In the genomic region with DNA sequence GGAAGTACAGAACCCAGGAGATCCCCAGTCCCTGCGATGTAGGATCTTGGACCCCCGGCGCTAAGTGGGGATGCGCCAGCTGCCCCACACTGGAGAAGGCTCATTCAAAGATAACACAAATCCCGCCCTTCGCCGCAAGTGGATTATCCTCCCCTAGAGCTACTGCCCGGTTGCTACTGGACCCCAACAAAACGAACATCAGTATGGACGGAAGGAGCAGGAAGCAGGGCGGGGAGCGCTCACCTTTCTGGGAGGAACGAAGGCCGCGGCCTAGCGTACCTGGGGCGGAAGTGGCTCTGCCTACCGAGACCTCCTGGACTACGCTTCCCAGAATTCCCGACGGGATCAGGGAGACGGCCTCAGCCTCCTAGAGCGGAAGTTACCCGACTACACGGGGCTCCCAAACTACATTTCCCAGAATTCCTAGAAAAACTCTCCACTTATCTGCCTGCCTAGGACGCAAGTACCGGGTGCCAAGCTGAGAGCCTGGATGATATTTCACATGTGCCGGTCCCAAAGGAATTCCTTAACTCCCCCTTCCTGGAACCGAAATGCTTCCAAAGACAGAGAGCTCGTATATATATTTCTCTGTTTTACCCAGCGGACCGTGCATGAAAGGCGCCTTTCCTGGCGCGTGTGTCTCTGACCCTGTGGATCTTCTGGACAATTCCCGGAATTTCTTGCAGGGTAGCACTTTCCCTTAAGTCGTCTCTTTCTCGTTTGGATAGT, we compare ENCODE assay signal across 8 cellular contexts. TPM values are rescaled to one million over a fixed set of nuclear protein-coding genes. Genes with fewer than 3 reads are reported as not detected.
DNase-seq lines count a peak whose midpoint lies in the region; ATAC-seq and TF ChIP-seq lines count a peak whose summit lies in the region.

A gene (minus strand): TSS at position 298 of the 729 bp plus-strand sequence. CDS start 16,141 bp downstream, outside the sequence.

- peaks cover 6% of the 10 kb centered on the region for H3K36me3 Mint-ChIP-seq in activated naive CD4-positive, alpha-beta T cell treated with anti-CD3 and anti-CD28 coated beads for 36 hours (ENCODE audit: low read depth)
- peaks cover 22 to 23% of the 10 kb centered on the region in 2 donors for H3K36me3 Mint-ChIP-seq in activated naive CD4-positive, alpha-beta T cell treated with anti-CD3 and anti-CD28 coated beads, Interleukin-2, amount 50 U/mL, for 72 hours

- no peaks in the 10 kb centered on the region for H3K27me3 ChIP-seq in heart left ventricle
- no peaks in the 10 kb centered on the region for H3K27me3 ChIP-seq in neutrophil

- TF ChIP-seq CTCF in heart left ventricle (IDR thresholded peaks at IDR 0.05) (no peak), neutrophil (IDR thresholded peaks at IDR 0.05) (no peak)

- no peaks in the 10 kb centered on the region for H3K36me3 ChIP-seq in heart left ventricle
- H3K36me3 ChIP-seq in neutrophil, result no peaks in the 10 kb centered on the region

- H3K27ac ChIP-seq in heart left ventricle, result peak within 1 kb of the TSS in 9 of 12 donors; percentile 37 to 76 (median 63)
- no peak within 1 kb of the TSS for H3K27ac ChIP-seq in neutrophil

- H3K4me1 ChIP-seq in heart left ventricle (peaks cover 0 to 15% (median 7%) of the 10 kb centered on the region in 12 donors), neutrophil (ENCODE audit: control insufficient read depth in 1 of 2, insufficient read depth in 1 of 2, low read depth in 1 of 2, low read length in 1 of 2) (peaks cover 6 to 11% of the 10 kb centered on the region in 2 experiments)

- no peak for ATAC-seq in activated naive CD4-positive, alpha-beta T cell treated with anti-CD3 and anti-CD28 coated beads, Interleukin-2, amount 50 U/mL, for 72 hours
- ATAC-seq in heart left ventricle (peak; percentile 100), HG03521 (IDR thresholded peaks at IDR 0.05; ENCODE audit: unreplicated experiment) (no peak)

- H3K27me3 Mint-ChIP-seq in activated naive CD4-positive, alpha-beta T cell treated with anti-CD3 and anti-CD28 coated beads for 36 hours (ENCODE audit: low read depth), result peaks cover 8% of the 10 kb centered on the region

- intact Hi-C loops in activated naive CD4-positive, alpha-beta T cell treated with anti-CD3 and anti-CD28 coated beads for 36 hours (cut with micrococcal nuclease), result no loop called here
- intact Hi-C loops in heart left ventricle (cut with DNase I), result loop anchor here in 5 of 10 donors (1.0 to 10.0 kb wide), 4 partner anchors 45 to 52 kb away; a partner anchor contains a TSS

- CTCF ChIA-PET in activated naive CD4-positive, alpha-beta T cell treated with anti-CD3 and anti-CD28 coated beads for 36 hours (lab: Charles Lee), result no interaction called here

- H3K4me3 ChIP-seq in heart left ventricle (peak within 1 kb of the TSS; percentile 41 to 97 (median 69)), neutrophil (ENCODE audit: low read depth in 1 of 2, low read length in 1 of 2) (peak within 1 kb of the TSS; percentile 32 to 41)

- peak within 1 kb of the TSS; percentile 28 for H3K4me3 Mint-ChIP-seq in activated naive CD4-positive, alpha-beta T cell treated with anti-CD3 and anti-CD28 coated beads for 36 hours

- H3K27ac Mint-ChIP-seq in activated naive CD4-positive, alpha-beta T cell treated with anti-CD3 and anti-CD28 coated beads for 36 hours, result no peak within 1 kb of the TSS
- H3K27ac Mint-ChIP-seq in activated naive CD4-positive, alpha-beta T cell treated with anti-CD3 and anti-CD28 coated beads, Interleukin-2, amount 50 U/mL, for 72 hours, result no peak within 1 kb of the TSS

- H3K9me3 ChIP-seq in heart left ventricle, result peaks cover 0 to 29% (median 12%) of the 10 kb centered on the region in 12 donors
- no peaks in the 10 kb centered on the region for H3K9me3 ChIP-seq in neutrophil

- DNase-seq in activated naive CD4-positive, alpha-beta T cell treated with anti-CD3 and anti-CD28 coated beads for 36 hours, result peak; percentile 41
- DNase-seq in activated naive CD4-positive, alpha-beta T cell treated with anti-CD3 and anti-CD28 coated beads, Interleukin-2, amount 50 U/mL, for 72 hours (ENCODE audit: low spot score in 2 of 2), result no peak
- DNase-seq in NCI-H345 (lab: John Stamatoyannopoulos, UW) (peak; percentile 95), amygdala (lab: John Stamatoyannopoulos, UW) (peak; percentile 27 to 95 (median 86)), heart left ventricle (peak; percentile 86 to 92 (median 91))
- DNase-seq in stimulated activated naive CD4-positive, alpha-beta T cell (lab: John Stamatoyannopoulos, UW), result no peak

- TF ChIP-seq POLR2A in heart left ventricle (IDR thresholded peaks at IDR 0.05), result peak in 1 of 2 donors; percentile 40

- H3K9me3 Mint-ChIP-seq in activated naive CD4-positive, alpha-beta T cell treated with anti-CD3 and anti-CD28 coated beads for 36 hours, result peaks cover 37% of the 10 kb centered on the region
- peaks cover 28 to 31% of the 10 kb centered on the region in 2 donors for H3K9me3 Mint-ChIP-seq in activated naive CD4-positive, alpha-beta T cell treated with anti-CD3 and anti-CD28 coated beads, Interleukin-2, amount 50 U/mL, for 72 hours

- WGBS in heart left ventricle, 4 donors, result 0 to 1% (median 1%) methylated on average over 24 to 38 of the region's 38 CpGs

- peaks cover 7% of the 10 kb centered on the region for H3K4me1 Mint-ChIP-seq in activated naive CD4-positive, alpha-beta T cell treated with anti-CD3 and anti-CD28 coated beads for 36 hours (ENCODE audit: low read depth)

RNA-seq across cellular contexts. Expression of the gene that starts here (rescaled TPM):
- total RNA-seq in activated naive CD4-positive, alpha-beta T cell treated with anti-CD3 and anti-CD28 coated beads for 36 hours, result under 1 TPM; 0.05 to 0.17 TPM
- not detected for total RNA-seq in activated naive CD4-positive, alpha-beta T cell treated with anti-CD3 and anti-CD28 coated beads, Interleukin-2, amount 50 U/mL, for 72 hours
- 1 to 10 TPM; 3.1 to 9.0 (median 5.5) TPM for total RNA-seq in heart left ventricle
- 1 to 10 TPM; 1.7 to 2.2 TPM for polyA plus RNA-seq in heart left ventricle

Comparison
In these comparisons a context has a peak if more than half of its experiments do, and no peak if none do; other contexts are left out.
1. Peak in DNase-seq in activated naive CD4-positive, alpha-beta T cell treated with anti-CD3 and anti-CD28 coated beads for 36 hours; RNA of the gene not detected or under 1 TPM.
2. DNase-seq: peak in NCI-H345 (single experiment), amygdala (56 of 56) and heart left ventricle (5 of 5); none in activated naive CD4-positive, alpha-beta T cell treated with anti-CD3 and anti-CD28 coated beads, Interleukin-2, amount 50 U/mL, for 72 hours (0 of 2) and stimulated activated naive CD4-positive, alpha-beta T cell (0 of 6).
3. ATAC-seq: peak in heart left ventricle (4 of 4); none in activated naive CD4-positive, alpha-beta T cell treated with anti-CD3 and anti-CD28 coated beads, Interleukin-2, amount 50 U/mL, for 72 hours (0 of 2) and HG03521 (single experiment).